ENCODE assay signal across 25 cellular contexts in the genomic region with DNA sequence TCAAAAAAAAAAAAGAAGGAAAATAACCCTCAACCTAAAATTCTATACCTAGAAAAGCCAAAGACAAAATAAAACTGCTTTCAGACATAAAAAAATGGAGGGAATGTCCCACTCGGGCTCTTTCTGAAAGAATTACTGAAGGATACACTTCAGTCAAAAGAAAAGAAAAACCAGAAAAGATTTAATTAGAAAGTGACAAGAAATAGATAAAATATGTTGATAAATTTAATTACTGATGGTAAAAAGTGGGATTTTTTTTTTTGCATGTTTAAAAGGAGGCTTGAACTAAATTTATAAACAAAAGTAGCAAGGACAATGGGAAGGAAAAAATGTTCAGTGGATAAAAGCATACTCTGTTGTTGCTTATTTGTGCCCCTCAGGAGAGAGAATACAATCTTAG.
"Had no signal": no experiment of that assay in that cellular context is flagged by ENCODE, and none has a peak within 500 bp of the region (broad histone marks: within the 10 kb centered on the region; RNA-seq: fewer than 3 reads in every experiment).

No MANE protein-coding gene starts in this region.

- H3K4me3 ChIP-seq: left lung, lower lobe of right lung, ovary, right atrium auricular region, right lobe of liver, smooth muscle cell, suprapubic skin, thoracic aorta, tibial artery, upper lobe of right lung, uterus had no signal

- H3K9me3 ChIP-seq: lower lobe of right lung, ovary, right atrium auricular region, right lobe of liver, suprapubic skin, thoracic aorta, upper lobe of right lung, uterus had no signal

- H3K27ac Mint-ChIP-seq: naive thymus-derived CD8-positive, alpha-beta T cell; progenitor cell of endocrine pancreas; stimulated activated memory B cell treated with anti-CD40 and anti-IgM and Interleukin-4, amounts not matched to agents 10 μg/mL and 1 μg/mL and 100 μg/mL, for 72 hours had no signal

- H3K27me3 Mint-ChIP-seq: naive thymus-derived CD8-positive, alpha-beta T cell; progenitor cell of endocrine pancreas; stimulated activated memory B cell treated with anti-CD40 and anti-IgM and Interleukin-4, amounts not matched to agents 10 μg/mL and 1 μg/mL and 100 μg/mL, for 72 hours had no signal

- H3K4me1 ChIP-seq: left lung, lower lobe of right lung, right atrium auricular region, right lobe of liver, suprapubic skin, tibial artery, upper lobe of right lung, uterus had no signal

- H3K4me3 Mint-ChIP-seq: naive thymus-derived CD8-positive, alpha-beta T cell; stimulated activated memory B cell treated with anti-CD40 and anti-IgM and Interleukin-4, amounts not matched to agents 10 μg/mL and 1 μg/mL and 100 μg/mL, for 72 hours had no signal

- DNase-seq: hippocampal formation; kidney; left colon; left lung; lower lobe of right lung; mammary epithelial cell; mesenchymal stem cell; naive thymus-derived CD8-positive, alpha-beta T cell; ovary; stimulated activated CD4-positive, alpha-beta T cell treated with anti-CD3 and anti-CD28 coated beads, Interleukin-1b, Interleukin-23, amount 100 ng/mL, for 48 hours; stimulated activated CD4-positive, alpha-beta T cell treated with anti-CD3 and anti-CD28 coated beads, Interleukin-2, amount 100 ng/mL, for 48 hours; stimulated activated CD4-positive, alpha-beta T cell treated with anti-CD3 and anti-CD28 coated beads, Interleukin-4, amount 100 ng/mL, for 4 hours; stimulated activated CD8-positive, alpha-beta memory T cell treated with anti-CD3 and anti-CD28 coated beads, Interleukin-4, amount 100 ng/mL, for 48 hours; stimulated activated naive CD4-positive, alpha-beta T cell treated with Interleukin-2 at 50 U/mL for 16 hours; tibial artery; trophoblast cell; upper lobe of right lung; uterus had no signal

- H3K4me1 Mint-ChIP-seq: stimulated activated memory B cell treated with anti-CD40 and anti-IgM and Interleukin-4, amounts not matched to agents 10 μg/mL and 1 μg/mL and 100 μg/mL, for 72 hours had no signal

- H3K27me3 ChIP-seq: left lung, ovary, right atrium auricular region, right lobe of liver, suprapubic skin, tibial artery, upper lobe of right lung, uterus had no signal

- ATAC-seq: left colon; left lung; lower lobe of right lung; naive thymus-derived CD8-positive, alpha-beta T cell; right lobe of liver; stimulated activated memory B cell treated with anti-CD40 and anti-IgM and Interleukin-4, amounts not matched to agents 10 μg/mL and 1 μg/mL and 100 μg/mL, for 72 hours; upper lobe of right lung had no signal

- H3K36me3 ChIP-seq: left lung, lower lobe of right lung, ovary, right atrium auricular region, right lobe of liver, suprapubic skin, thoracic aorta, tibial artery, upper lobe of right lung, uterus had no signal

- H3K9me3 Mint-ChIP-seq: naive thymus-derived CD8-positive, alpha-beta T cell; stimulated activated memory B cell treated with anti-CD40 and anti-IgM and Interleukin-4, amounts not matched to agents 10 μg/mL and 1 μg/mL and 100 μg/mL, for 72 hours had no signal

- H3K27ac ChIP-seq: left lung, lower lobe of right lung, ovary, right atrium auricular region, right lobe of liver, suprapubic skin, thoracic aorta, tibial artery, upper lobe of right lung, uterus had no signal
